ENCODE assay signal across 16 cellular contexts in genomic region chr5:133466551-133467324, GRCh38.
A peak's percentile ranks its signal among the peaks of the same experiment; 100 is the strongest.
DNase-seq lines count a peak whose midpoint lies in the region; ATAC-seq and TF ChIP-seq lines count a peak whose summit lies in the region.
"Had no signal": no experiment of that assay in that cellular context is flagged by ENCODE, and none has a peak within 500 bp of the region (broad histone marks: within the 10 kb centered on the region; RNA-seq: fewer than 3 reads in every experiment).

No MANE protein-coding gene starts in this region.

- no peak overlapping the region for H4K91ac ChIP-seq in IMR-90 (ENCODE audit: insufficient read depth, low read depth, low read length)

- CTCF ChIA-PET in IMR-90 (lab: Yijun Ruan, JAX) = no interaction called here

- H3K4me1 ChIP-seq in IMR-90 (ENCODE audit: control insufficient read depth, insufficient read depth, low read length) = no peaks in the 10 kb centered on the region
- no peaks in the 10 kb centered on the region for H3K4me1 ChIP-seq in mesendoderm (ENCODE audit: control insufficient read depth, low read depth, low read length)
- H3K4me1 ChIP-seq in stomach = no peaks in the 10 kb centered on the region
- H3K4me1 ChIP-seq: A549 had no signal

- H3K56ac ChIP-seq in IMR-90 (ENCODE audit: extremely low read depth, insufficient read depth, low read length) (no peak overlapping the region), mesendoderm (ENCODE audit: low read length) (peak overlapping the region; percentile 38)

- no peak overlapping the region for H2AK9ac ChIP-seq in IMR-90 (replicated peaks; ENCODE audit: low read depth, low read length, poor library complexity)

- no peak for TF ChIP-seq RAD21 in IMR-90 (IDR thresholded peaks at IDR 0.05; ENCODE audit: low read length)

- H3K27ac ChIP-seq in IMR-90 (ENCODE audit: insufficient read depth, low read length) (no peak overlapping the region), mesendoderm (ENCODE audit: low read depth, low read length) (no peak overlapping the region), stomach (no peak overlapping the region)
- H3K27ac ChIP-seq: A549 had no signal

- peaks cover 3% of the 10 kb centered on the region; the same call in 1 of the 2 replicates for H3K9me1 ChIP-seq in IMR-90 (ENCODE audit: insufficient read depth, low read length)

- intact Hi-C loops in left cardiac atrium (cut with DNase I) (no loop called here), cardiac septum (cut with DNase I) (no loop called here), IMR-90 (cut with micrococcal nuclease) (no loop called here), stomach (cut with DNase I; ENCODE audit: low total_unique reads) (no loop called here), lower leg skin (cut with DNase I; ENCODE audit: low total_unique reads) (no loop called here)

- BruUV-seq in IMR-90 (replicated peaks; lab: Mats Ljungman, UMichigan) = no TSS peak

- 36 to 100% methylated on average over 1 to 4 of the region's 5 CpGs for WGBS in IMR-90 (ENCODE audit: extremely low coverage in 2 of 2, insufficient read length in 1 of 2), 2 experiments
- WGBS in mesendoderm (ENCODE audit: extremely low coverage, insufficient coverage, low lambda C conversion rate) = 100% methylated on average over 2 of the region's 5 CpGs
- 92 to 95% (median 92%) methylated on average over 5 of the region's 5 CpGs for WGBS in stomach, 5 donors
- WGBS in lower leg skin, 2 donors = 97 to 98% methylated on average over 5 of the region's 5 CpGs

- POLR2A ChIA-PET in IMR-90 (lab: Charles Lee; ENCODE audit: unreplicated experiment) = no interaction called here

- TF ChIP-seq POLR2A in IMR-90 (IDR thresholded peaks at IDR 0.05; ENCODE audit: low read depth, low read length) (no peak), stomach (IDR thresholded peaks at IDR 0.05) (no peak), lower leg skin (IDR thresholded peaks at IDR 0.05) (no peak)

- H3K4me3 ChIP-seq in IMR-90 (ENCODE audit: insufficient read depth, low read depth, low read length) (no peak overlapping the region), mesendoderm (ENCODE audit: low read length) (no peak overlapping the region), stomach (no peak overlapping the region), lower leg skin (ENCODE audit: low read depth, poor library complexity, severe bottlenecking) (no peak overlapping the region)
- H3K4me3 ChIP-seq: A549, GM23338 had no signal

- in situ Hi-C loops in IMR-90 (cut with MboI; ENCODE audit: low sequenced_read_pairs) = no loop called here

- no peak for TF ChIP-seq CTCF in IMR-90 (conservative IDR thresholded peaks at IDR 0.05; ENCODE audit: low read depth, low read length)
- TF ChIP-seq CTCF in stomach (IDR thresholded peaks at IDR 0.05) = no peak
- no peak for TF ChIP-seq CTCF in lower leg skin (IDR thresholded peaks at IDR 0.05)

- H3K9ac ChIP-seq in IMR-90 (ENCODE audit: low read depth, low read length) = no peak overlapping the region
- H3K9ac ChIP-seq in mesendoderm (ENCODE audit: low read length) = no peak overlapping the region

- peak overlapping the region; percentile 16 for H2AFZ ChIP-seq in IMR-90 (replicated peaks; ENCODE audit: low read length, poor library complexity)
- H2AFZ ChIP-seq: GM23338 had no signal

- no peaks in the 10 kb centered on the region for H4K20me1 ChIP-seq in IMR-90 (ENCODE audit: insufficient read depth, low read length)

- no peak overlapping the region for H2AK5ac ChIP-seq in IMR-90 (ENCODE audit: low read depth, low read length)
- H2AK5ac ChIP-seq in mesendoderm (ENCODE audit: low read length) = no peak overlapping the region

- H3K18ac ChIP-seq in IMR-90 (ENCODE audit: low read depth, low read length) (no peak overlapping the region), mesendoderm (ENCODE audit: low read length) (no peak overlapping the region)

- no peak overlapping the region for H2BK15ac ChIP-seq in IMR-90 (ENCODE audit: low read depth, low read length)
- no peak overlapping the region for H2BK15ac ChIP-seq in mesendoderm (replicated peaks; ENCODE audit: low read depth)

- H4K8ac ChIP-seq in IMR-90 (ENCODE audit: low read depth in 2 of 2, low read length in 2 of 2) (no peak overlapping the region), mesendoderm (ENCODE audit: low read depth, low read length) (no peak overlapping the region)

- dilution Hi-C loops in IMR-90 (cut with HindIII; ENCODE audit: low sequenced_read_pairs, unreplicated experiment) = no loop called here

- H4K5ac ChIP-seq in IMR-90 (ENCODE audit: low read depth, low read length) (no peak overlapping the region), mesendoderm (ENCODE audit: low read length) (no peak overlapping the region)

- H3K4ac ChIP-seq in IMR-90 (ENCODE audit: low read depth, low read length) = no peak overlapping the region
- H3K4ac ChIP-seq in mesendoderm (ENCODE audit: low read depth, low read length) = no peak overlapping the region

- H2BK5ac ChIP-seq in IMR-90 (ENCODE audit: low read depth, low read length, poor library complexity, severe bottlenecking) (peak overlapping the region; percentile 74), mesendoderm (ENCODE audit: low read length) (no peak overlapping the region)

- no peaks in the 10 kb centered on the region for H3K79me2 ChIP-seq in mesendoderm (ENCODE audit: control insufficient read depth, insufficient read depth, low read length)

- DNase-seq in left cardiac atrium (no peak), cardiac septum (ENCODE audit: low spot score) (no peak), IMR-90 (no peak), mesendoderm (peak; percentile 46), stomach (peak; percentile 4), lower leg skin (ENCODE audit: low spot score in 2 of 2) (no peak)
- DNase-seq in central memory CD4-positive, alpha-beta T cell = no peak
- DNase-seq: DMS79 treated with DMSO at 0.1 percent for 48 hours, GDM1, HFFc6, Kasumi-1, NCI-H1930, NCI-H2171 treated with DMSO at 0.1 percent for 48 hours had no signal

- H3K4me2 ChIP-seq in IMR-90 (ENCODE audit: low read depth, low read length) (no peak overlapping the region), mesendoderm (ENCODE audit: low read length) (no peak overlapping the region)
- H3K4me2 ChIP-seq: A549, GM23338 had no signal

- H3K79me1 ChIP-seq in IMR-90 (ENCODE audit: low read depth in 1 of 2, low read length in 2 of 2) (no peaks in the 10 kb centered on the region), mesendoderm (ENCODE audit: low read length) (no peaks in the 10 kb centered on the region)

- no peaks in the 10 kb centered on the region; the same call in none of the 2 replicates for H3K27me3 ChIP-seq in IMR-90 (ENCODE audit: control insufficient read depth, insufficient read depth, low read length)
- no peaks in the 10 kb centered on the region for H3K27me3 ChIP-seq in mesendoderm (ENCODE audit: insufficient read depth, low read length, poor library complexity)
- peaks cover 0 to 7% (median 0%) of the 10 kb centered on the region in 3 donors for H3K27me3 ChIP-seq in stomach

- no peak for TF ChIP-seq EP300 in stomach (IDR thresholded peaks at IDR 0.05)

- no peak overlapping the region for H3K14ac ChIP-seq in IMR-90 (replicated peaks; ENCODE audit: low read depth, low read length)

- H3K36me3 ChIP-seq in IMR-90 (ENCODE audit: control insufficient read depth, insufficient read depth, low read length) = no peaks in the 10 kb centered on the region
- H3K36me3 ChIP-seq in mesendoderm (ENCODE audit: control insufficient read depth, insufficient read depth, low read length) = no peaks in the 10 kb centered on the region
- H3K36me3 ChIP-seq in stomach = no peaks in the 10 kb centered on the region

- H3K9me3 ChIP-seq in IMR-90 (ENCODE audit: control insufficient read depth, insufficient read depth, low read length) (no peaks in the 10 kb centered on the region), stomach (no peaks in the 10 kb centered on the region)
- H3K9me3 ChIP-seq: A549 had no signal

- no peak overlapping the region for H2BK120ac ChIP-seq in IMR-90 (ENCODE audit: low read depth, low read length)
- H2BK120ac ChIP-seq in mesendoderm (ENCODE audit: low read depth, low read length) = no peak overlapping the region

- ATAC-seq in left cardiac atrium = peak; percentile 26 to 31
- no peak for ATAC-seq in IMR-90 (ENCODE audit: low read depth)
- no peak for ATAC-seq in HG03025 (IDR thresholded peaks at IDR 0.05; ENCODE audit: low FRiP score, unreplicated experiment)
- ATAC-seq: A549 had no signal

- no peak overlapping the region for H2BK20ac ChIP-seq in IMR-90 (ENCODE audit: low read depth, low read length)

- H3K23ac ChIP-seq in IMR-90 (ENCODE audit: low read depth, low read length) (no peak overlapping the region), mesendoderm (ENCODE audit: low read length) (no peak overlapping the region)

TF ChIP-seq in IMR-90, 13 proteins besides CTCF, POLR2A, EP300 and RAD21:
- TF ChIP-seq BHLHE40 (IDR thresholded peaks at IDR 0.05; ENCODE audit: low read depth, low read length) = no peak
TF ChIP-seq in IMR-90: peak in this region for 0.

Comparison
In these comparisons a context has a peak if more than half of its experiments do, and no peak if none do; other contexts are left out.
1. ATAC-seq: peak in left cardiac atrium (2 of 2); none in IMR-90 (single experiment) and HG03025 (single experiment).
2. DNase-seq: peak in mesendoderm (single experiment) and stomach (single experiment); none in left cardiac atrium (single experiment), cardiac septum (single experiment), IMR-90 (single experiment), lower leg skin (0 of 2) and central memory CD4-positive, alpha-beta T cell (single experiment).